Comparison of ENCODE assay signal across 12 cellular contexts in the genomic region with DNA sequence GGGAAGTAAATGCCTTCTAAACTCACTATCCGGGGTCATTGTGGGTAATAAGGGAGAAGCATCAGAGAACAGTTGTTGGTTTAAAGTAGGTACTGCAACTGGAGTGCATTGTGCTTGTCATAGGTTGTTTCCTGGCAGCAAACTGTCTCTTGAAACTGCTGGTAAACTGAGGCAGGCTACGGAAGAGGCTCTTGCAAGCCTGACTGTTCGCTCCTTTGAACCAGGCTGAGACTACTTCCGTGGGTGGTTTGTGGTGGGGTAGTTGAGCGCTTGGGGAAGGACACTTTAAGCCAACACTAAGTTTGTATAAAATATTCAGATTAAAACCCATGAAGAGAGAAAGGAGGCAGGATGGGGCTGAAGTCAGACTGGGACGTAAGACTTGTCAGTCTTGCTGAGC. TPM values are rescaled to one million over a fixed set of nuclear protein-coding genes. Genes with fewer than 3 reads are reported as not detected.
A peak's percentile ranks its signal among the peaks of the same experiment; 100 is the strongest.
DNase-seq lines count a peak whose midpoint lies in the region; ATAC-seq lines count a peak whose summit lies in the region.
"Had no signal": no experiment of that assay in that cellular context is flagged by ENCODE, and none has a peak within 500 bp of the region (broad histone marks: within the 10 kb centered on the region; RNA-seq: fewer than 3 reads in every experiment).

No MANE protein-coding gene starts in this region.

- no peaks in the 10 kb centered on the region for H3K27me3 Mint-ChIP-seq in T-helper 1 cell treated with Interleukin-12 subunit alpha and Interleukin-12 subunit beta and Interleukin-4 antibody, amounts not matched to agents 30 μg/mL and 1 μg/mL, for 36 hours (ENCODE audit: low read depth)
- no peaks in the 10 kb centered on the region for H3K27me3 Mint-ChIP-seq in activated naive CD4-positive, alpha-beta T cell treated with anti-CD3 and anti-CD28 coated beads, Interleukin-2, amount 50 U/mL, for 24 hours

- intact Hi-C loops in posterior vena cava (cut with DNase I) = loop anchor here (2.0 to 10.0 kb wide), 3 partner anchors 27 to 385 kb away; no protein-coding TSS in a partner anchor

- H3K36me3 Mint-ChIP-seq in T-helper 1 cell treated with Interleukin-12 subunit alpha and Interleukin-12 subunit beta and Interleukin-4 antibody, amounts not matched to agents 30 μg/mL and 1 μg/mL, for 36 hours (ENCODE audit: low read depth) = no peaks in the 10 kb centered on the region
- H3K36me3 Mint-ChIP-seq in activated naive CD4-positive, alpha-beta T cell treated with anti-CD3 and anti-CD28 coated beads, Interleukin-2, amount 50 U/mL, for 24 hours = no peaks in the 10 kb centered on the region

- no peaks in the 10 kb centered on the region for H3K9me3 Mint-ChIP-seq in T-helper 1 cell treated with Interleukin-12 subunit alpha and Interleukin-12 subunit beta and Interleukin-4 antibody, amounts not matched to agents 30 μg/mL and 1 μg/mL, for 36 hours
- H3K9me3 Mint-ChIP-seq in activated naive CD4-positive, alpha-beta T cell treated with anti-CD3 and anti-CD28 coated beads, Interleukin-2, amount 50 U/mL, for 24 hours = no peaks in the 10 kb centered on the region

- peaks cover 31% of the 10 kb centered on the region for H3K4me1 Mint-ChIP-seq in T-helper 1 cell treated with Interleukin-12 subunit alpha and Interleukin-12 subunit beta and Interleukin-4 antibody, amounts not matched to agents 30 μg/mL and 1 μg/mL, for 36 hours (ENCODE audit: low read depth)
- peaks cover 47% of the 10 kb centered on the region for H3K4me1 Mint-ChIP-seq in activated naive CD4-positive, alpha-beta T cell treated with anti-CD3 and anti-CD28 coated beads, Interleukin-2, amount 50 U/mL, for 24 hours

- peak overlapping the region; percentile 84 for H3K27ac Mint-ChIP-seq in T-helper 1 cell treated with Interleukin-12 subunit alpha and Interleukin-12 subunit beta and Interleukin-4 antibody, amounts not matched to agents 30 μg/mL and 1 μg/mL, for 36 hours
- peak overlapping the region; percentile 30 for H3K27ac Mint-ChIP-seq in activated naive CD4-positive, alpha-beta T cell treated with anti-CD3 and anti-CD28 coated beads, Interleukin-2, amount 50 U/mL, for 24 hours

- DNase-seq in activated gamma-delta T cell treated with Interleukin-2 at 50 U/mL for 16 hours = peak; percentile 16
- DNase-seq in activated gamma-delta T cell (lab: John Stamatoyannopoulos, UW) = no peak
- DNase-seq in stimulated activated CD4-positive, alpha-beta T cell treated with anti-CD3 and anti-CD28 coated beads, Interleukin-2, amount 100 ng/mL, for 24 hours = peak; percentile 15 to 18
- no peak for DNase-seq in putamen (ENCODE audit: low spot score)
- no peak for DNase-seq in posterior vena cava (ENCODE audit: low spot score)
- DNase-seq: aorta, foreskin fibroblast, midbrain, NCI-H146 had no signal

- peak overlapping the region; percentile 41 for H3K4me3 Mint-ChIP-seq in T-helper 1 cell treated with Interleukin-12 subunit alpha and Interleukin-12 subunit beta and Interleukin-4 antibody, amounts not matched to agents 30 μg/mL and 1 μg/mL, for 36 hours
- H3K4me3 Mint-ChIP-seq in activated naive CD4-positive, alpha-beta T cell treated with anti-CD3 and anti-CD28 coated beads, Interleukin-2, amount 50 U/mL, for 24 hours = peak overlapping the region; percentile 49

- ATAC-seq in GM18909 (IDR thresholded peaks at IDR 0.05; ENCODE audit: poor library complexity, unreplicated experiment) = no peak

RNA-seq across cellular contexts. Expression of gene WDR1, which starts 45.2 kb away (rescaled TPM):
- total RNA-seq in posterior vena cava = 100 to 1,000 TPM; 575 to 698 TPM

Comparison
In these comparisons a context has a peak if more than half of its experiments do, and no peak if none do; other contexts are left out.
1. DNase-seq: peak in activated gamma-delta T cell treated with Interleukin-2 at 50 U/mL for 16 hours (single experiment) and stimulated activated CD4-positive, alpha-beta T cell treated with anti-CD3 and anti-CD28 coated beads, Interleukin-2, amount 100 ng/mL, for 24 hours (2 of 2); none in activated gamma-delta T cell (single experiment), putamen (single experiment) and posterior vena cava (single experiment).